In the genomic region with DNA sequence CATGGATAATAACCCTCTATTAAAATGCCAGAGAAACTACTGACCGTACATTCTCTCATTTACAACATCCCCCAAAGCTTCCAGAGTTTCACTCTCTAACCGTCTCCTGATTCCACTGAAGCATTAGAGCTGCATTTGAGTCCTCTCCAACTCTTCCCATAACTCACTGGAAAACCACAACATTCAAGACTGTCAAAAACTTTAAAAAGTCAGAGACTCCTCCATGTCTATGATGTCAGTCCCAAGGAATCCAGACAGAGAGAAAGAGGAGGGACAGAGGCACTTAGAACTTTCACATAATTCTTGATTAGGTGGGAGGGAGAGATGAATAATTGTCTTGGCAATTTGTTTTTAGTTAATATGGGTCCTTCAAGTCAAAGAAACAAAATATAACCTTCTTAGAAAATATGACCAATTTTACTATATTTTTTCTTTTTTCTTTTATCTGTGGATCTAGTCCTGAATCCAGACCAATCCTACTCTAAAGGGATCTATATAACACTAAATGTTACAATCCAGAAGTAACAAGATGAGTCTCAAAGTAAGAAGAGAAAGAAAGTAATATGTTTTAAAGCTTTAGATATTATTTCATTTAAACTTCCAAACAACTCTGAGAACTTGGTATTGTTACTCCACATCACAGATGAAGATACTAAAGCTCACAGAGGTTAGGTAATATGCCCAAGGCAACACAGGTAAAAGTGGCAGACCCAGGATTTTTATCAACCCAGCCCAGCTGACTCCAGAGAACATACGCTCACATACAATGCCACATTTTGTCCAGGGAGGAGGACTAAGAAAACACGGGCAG, we compare ENCODE assay signal across 16 cellular contexts. TPM values are rescaled to one million over a fixed set of nuclear protein-coding genes. Genes with fewer than 3 reads are reported as not detected.
A peak's percentile ranks its signal among the peaks of the same experiment; 100 is the strongest.
DNase-seq lines count a peak whose midpoint lies in the region; FAIRE-seq and TF ChIP-seq lines count a peak whose summit lies in the region.
"Had no signal": no experiment of that assay in that cellular context is flagged by ENCODE, and none has a peak within 500 bp of the region (broad histone marks: within the 10 kb centered on the region; RNA-seq: fewer than 3 reads in every experiment).

No MANE protein-coding gene starts in this region.

- TF ChIP-seq CTCF in AG09309 (IDR thresholded peaks at IDR 0.05; ENCODE audit: control insufficient read depth, insufficient read depth, low read depth, low read length, missing control alignments): no peak
- TF ChIP-seq CTCF in fibroblast of lung (conservative IDR thresholded peaks at IDR 0.05 in 1 of 2, IDR thresholded peaks at IDR 0.05 in 1 of 2; ENCODE audit: low read depth in 1 of 2, low read length in 2 of 2): no peak
- no peak for TF ChIP-seq CTCF in osteocyte (IDR thresholded peaks at IDR 0.05)

- H3K4me3 Mint-ChIP-seq in osteocyte (ENCODE audit: unreplicated experiment): peak overlapping the region; percentile 33

- no peak overlapping the region for H2AFZ ChIP-seq in fibroblast of lung (ENCODE audit: low read length)

- H3K27ac Mint-ChIP-seq in osteocyte (ENCODE audit: unreplicated experiment): peak overlapping the region; percentile 85

- H3K9ac ChIP-seq in fibroblast of lung (ENCODE audit: insufficient read depth, low read length): no peak overlapping the region

- FAIRE-seq in RCC 7860 (lab: Jason Lieb, UNC): peak; percentile 98
- FAIRE-seq: GM18507, H1 had no signal

- H3K4me2 ChIP-seq in fibroblast of lung (ENCODE audit: extremely low read depth, insufficient read depth, low read length): peak overlapping the region; percentile 34

- peak overlapping the region; percentile 11 for H3K27ac ChIP-seq in fibroblast of lung (ENCODE audit: insufficient read depth, low read length)
- H3K27ac ChIP-seq: epithelial cell of prostate, RWPE1 had no signal

- peaks cover 9% of the 10 kb centered on the region for H3K36me3 Mint-ChIP-seq in osteocyte (ENCODE audit: unreplicated experiment)

- H3K27me3 ChIP-seq in fibroblast of lung (ENCODE audit: control insufficient read depth, insufficient read depth, low read length): no peaks in the 10 kb centered on the region

- H4K20me1 ChIP-seq in fibroblast of lung (ENCODE audit: control insufficient read depth, extremely low read depth, insufficient read depth, low read length): no peaks in the 10 kb centered on the region

- H3K4me3 ChIP-seq in AG09309 (ENCODE audit: control insufficient read depth, low read depth, low read length) (no peak overlapping the region), fibroblast of lung (replicated peaks in 1 of 4; ENCODE audit: control extremely low read depth in 1 of 4, insufficient read depth in 1 of 4, low read depth in 3 of 4, low read length in 4 of 4) (no peak overlapping the region)

- H3K36me3 ChIP-seq in fibroblast of lung (ENCODE audit: control insufficient read depth, insufficient read depth, low read length): no peaks in the 10 kb centered on the region

- peaks cover 51% of the 10 kb centered on the region for H3K79me2 ChIP-seq in fibroblast of lung (ENCODE audit: control insufficient read depth, insufficient read depth, low read length)

- H3K9me3 Mint-ChIP-seq in osteocyte (ENCODE audit: unreplicated experiment): no peaks in the 10 kb centered on the region

- peak; percentile 78 for DNase-seq in AG09309 (ENCODE audit: low read depth)
- DNase-seq in RCC 7860 (ENCODE audit: low spot score): peak; percentile 84
- DNase-seq in fibroblast of lung (ENCODE audit: low read depth in 2 of 2): peak; percentile 87 to 95
- DNase-seq in osteocyte (ENCODE audit: extremely low spot score, unreplicated experiment): no peak
- DNase-seq in activated gamma-delta T cell treated with Interleukin-2 at 50 U/mL for 16 hours: no peak
- no peak for DNase-seq in LoVo (ENCODE audit: low spot score)
- DNase-seq in ecto neural progenitor cell (ENCODE audit: low spot score): no peak
- DNase-seq in mesenteric fat pad (ENCODE audit: low spot score): no peak
- DNase-seq: activated CD4-positive, alpha-beta T cell treated with anti-CD3 and anti-CD28 coated beads, Interleukin-2, amount 50 U/mL, for 1 hour; activated naive CD4-positive, alpha-beta T cell treated with anti-CD3 and anti-CD28 coated beads, Interleukin-2, amount 50 U/mL, for 16 hours; NCI-H2029; stimulated activated CD4-positive, alpha-beta T cell treated with anti-CD3 and anti-CD28 coated beads, Interleukin-4, amount 100 ng/mL, for 1 hour had no signal

- H3K4me1 Mint-ChIP-seq in osteocyte (ENCODE audit: unreplicated experiment): peaks cover 29% of the 10 kb centered on the region

- H3K27me3 Mint-ChIP-seq in osteocyte (ENCODE audit: unreplicated experiment): no peaks in the 10 kb centered on the region

- peaks cover 8% of the 10 kb centered on the region for H3K4me1 ChIP-seq in fibroblast of lung (ENCODE audit: control insufficient read depth, extremely low read depth, insufficient read depth, low read length)

- no peaks in the 10 kb centered on the region for H3K9me3 ChIP-seq in fibroblast of lung (ENCODE audit: control insufficient read depth, insufficient read depth, low read depth, low read length)

RNA-seq across cellular contexts. Expression of gene OTUD7B, which starts 23.8 kb away (rescaled TPM):
- 14.1 and 17.3 TPM in 2 replicates for total RNA-seq in fibroblast of lung
- polyA plus RNA-seq in fibroblast of lung: 10.1 and 12.6 TPM in 2 replicates
- polyA plus RNA-seq in fibroblast of lung (2012): 10.8 and 11.1 TPM in 2 replicates
- polyA minus RNA-seq in fibroblast of lung (ENCODE audit: low replicate concordance): 35.4 and 45.8 TPM in 2 replicates
- 25.1 and 26.2 TPM in 2 replicates for total RNA-seq in osteocyte
- total RNA-seq in mesenteric fat pad: 36.6 TPM

RNA-seq across cellular contexts. Expression of gene MTMR11, which starts 50.0 kb away (rescaled TPM):
- total RNA-seq in fibroblast of lung (5.6 and 14.0 TPM in 2 replicates), osteocyte (13.5 and 14.8 TPM in 2 replicates), mesenteric fat pad (2.2 TPM)
- polyA plus RNA-seq in fibroblast of lung: 14.5 and 17.5 TPM in 2 replicates
- polyA plus RNA-seq in fibroblast of lung (2012): 9.8 and 11.7 TPM in 2 replicates
- polyA minus RNA-seq in fibroblast of lung (ENCODE audit: low replicate concordance): 24.2 and 42.0 TPM in 2 replicates

RNA-seq across cellular contexts. Expression of gene SF3B4, which starts 59.1 kb away (rescaled TPM):
- total RNA-seq in fibroblast of lung (8.0 and 9.9 TPM in 2 replicates), osteocyte (68.1 and 71.9 TPM in 2 replicates), mesenteric fat pad (47.9 TPM)
- polyA plus RNA-seq in fibroblast of lung: 29.9 and 41.2 TPM in 2 replicates
- polyA plus RNA-seq in fibroblast of lung (2012): 48.4 and 79.5 TPM in 2 replicates
- polyA minus RNA-seq in fibroblast of lung (ENCODE audit: low replicate concordance): 84.0 and 88.2 TPM in 2 replicates

Comparison
In these comparisons a context has a peak if more than half of its experiments do, and no peak if none do; other contexts are left out.
1. DNase-seq: peak in AG09309 (single experiment), RCC 7860 (single experiment) and fibroblast of lung (2 of 2); none in osteocyte (single experiment), activated gamma-delta T cell treated with Interleukin-2 at 50 U/mL for 16 hours (single experiment), LoVo (single experiment), ecto neural progenitor cell (single experiment) and mesenteric fat pad (single experiment).